Comparison of ENCODE assay signal across 7 cellular contexts in genomic region chr7:158151273-158151672, GRCh38.
DNase-seq lines count a peak whose midpoint lies in the region; ATAC-seq and TF ChIP-seq lines count a peak whose summit lies in the region.
"Not testable (repeated sequence)": the region's sequence is repeated elsewhere in the genome, so short reads cannot be mapped to it uniquely, and the experiment has no call there.

No MANE protein-coding gene starts in this region.

- RAD21 ChIA-PET in HCT116 (lab: Charles Lee; ENCODE audit: low non-redundant PET in 1 of 2, low total read pairs in 2 of 2, uncharacterized antibody in 2 of 2, unreplicated experiment in 2 of 2), result not testable (repeated sequence)

- not testable (repeated sequence) for H3K36me3 Mint-ChIP-seq in activated CD4-positive, alpha-beta T cell treated with anti-CD3 and anti-CD28 coated beads for 36 hours (ENCODE audit: low read depth)

- CTCF ChIA-PET in HCT116 (lab: Charles Lee); activated CD4-positive, alpha-beta T cell treated with anti-CD3 and anti-CD28 coated beads for 36 hours (lab: Charles Lee): not testable (repeated sequence)

- not testable (repeated sequence) for TF ChIP-seq EP300 in ovary (IDR thresholded peaks at IDR 0.05)

- not testable (repeated sequence) for H2AFZ ChIP-seq in HCT116 (ENCODE audit: low read depth, low read length, poor library complexity, severe bottlenecking)

- WGBS in ovary, 3 donors, result 57 to 68% (median 66%) methylated on average over 15 to 17 of the region's 17 CpGs

- not testable (repeated sequence) for H3K27me3 Mint-ChIP-seq in activated CD4-positive, alpha-beta T cell treated with anti-CD3 and anti-CD28 coated beads for 36 hours

- H3K27ac Mint-ChIP-seq in activated CD4-positive, alpha-beta T cell treated with anti-CD3 and anti-CD28 coated beads for 36 hours, result not testable (repeated sequence)

- peaks cover 10% of the 10 kb centered on the region for H3K27me3 ChIP-seq in HCT116 (ENCODE audit: insufficient read depth, low read length)
- not testable (repeated sequence) for H3K27me3 ChIP-seq in ovary

- H3K9me3 Mint-ChIP-seq in activated CD4-positive, alpha-beta T cell treated with anti-CD3 and anti-CD28 coated beads for 36 hours (ENCODE audit: low read depth), result not testable (repeated sequence)

- not testable (repeated sequence) for H3K4me1 ChIP-seq in HCT116 (ENCODE audit: control insufficient read depth in 1 of 2, insufficient read depth in 2 of 2, low read length in 2 of 2); ovary (ENCODE audit: insufficient read depth)

- DNase-seq in HCT116 (ENCODE audit: low read depth, low spot score) (peak; percentile 100), cardiac septum (ENCODE audit: low spot score) (peak; percentile 93), ovary (peak; percentile 27 to 71 (median 41))
- DNase-seq in activated CD4-positive, alpha-beta T cell treated with anti-CD3 and anti-CD28 coated beads for 36 hours, result peak; percentile 13
- DNase-seq in activated T-helper 1 cell treated with anti-CD3 and anti-CD28 coated beads, Interleukin-2, amount 50 U/mL, for 16 hours (ENCODE audit: low read depth in 1 of 2, low spot score in 1 of 2), result peak; percentile 26 to 28
- peak; percentile 3 for DNase-seq in stimulated activated CD8-positive, alpha-beta memory T cell treated with anti-CD3 and anti-CD28 coated beads, Interleukin-12 subunit alpha, Interleukin-12 subunit beta, amount 100 ng/mL, for 4 hours (ENCODE audit: low read depth)

- intact Hi-C loops in HCT116 (cut with micrococcal nuclease); activated CD4-positive, alpha-beta T cell treated with anti-CD3 and anti-CD28 coated beads for 36 hours (cut with DNase I, micrococcal nuclease); cardiac septum (cut with DNase I); ovary (cut with DNase I): not testable (repeated sequence)

- not testable (repeated sequence) for H3K9ac ChIP-seq in HCT116 (ENCODE audit: low read length)

- H3K4me1 Mint-ChIP-seq in activated CD4-positive, alpha-beta T cell treated with anti-CD3 and anti-CD28 coated beads for 36 hours, result not testable (repeated sequence)

- ATAC-seq in HCT116, result peak; percentile 100
- not testable (repeated sequence) for ATAC-seq in activated CD4-positive, alpha-beta T cell treated with anti-CD3 and anti-CD28 coated beads for 36 hours

- TF ChIP-seq CTCF in HCT116 (IDR thresholded peaks at IDR 0.05 in 2 of 3, conservative IDR thresholded peaks at IDR 0.05 in 1 of 3; ENCODE audit: borderline replicate concordance in 1 of 3, insufficient read depth in 1 of 3, low read depth in 2 of 3, low read length in 2 of 3); ovary (IDR thresholded peaks at IDR 0.05): not testable (repeated sequence)

- H3K4me3 ChIP-seq in HCT116 (replicated peaks in 1 of 2; ENCODE audit: low read depth in 1 of 2, low read length in 2 of 2), result peak overlapping the region; percentile 11 to 31; a peak in 3 of 4 replicates
- H3K4me3 ChIP-seq in ovary, result not testable (repeated sequence)

- H3K9me2 ChIP-seq in HCT116 (ENCODE audit: insufficient read depth), result not testable (repeated sequence)

- H3K9me3 ChIP-seq in HCT116 (ENCODE audit: control insufficient read depth in 1 of 2, insufficient read depth in 1 of 2, low read depth in 1 of 2, low read length in 2 of 2), result peaks cover 13 to 15% of the 10 kb centered on the region in 2 experiments; a peak in 3 of 4 replicates
- H3K9me3 ChIP-seq in ovary, result not testable (repeated sequence)

- not testable (repeated sequence) for H4K20me1 ChIP-seq in HCT116 (ENCODE audit: insufficient read depth)

- not testable (repeated sequence) for TF ChIP-seq POLR2A in HCT116 (IDR thresholded peaks at IDR 0.05; ENCODE audit: borderline replicate concordance, extremely low read depth, insufficient read depth, insufficient read length); ovary (IDR thresholded peaks at IDR 0.05)

- not testable (repeated sequence) for H3K4me3 Mint-ChIP-seq in activated CD4-positive, alpha-beta T cell treated with anti-CD3 and anti-CD28 coated beads for 36 hours

- BruUV-seq in HCT116 (replicated peaks; lab: Mats Ljungman, UMichigan), result TSS peak; percentile 97

- not testable (repeated sequence) for H3K27ac ChIP-seq in HCT116 (ENCODE audit: low read depth, low read length); ovary
- H3K27ac ChIP-seq in cingulate gyrus (ENCODE audit: low read depth, low read length), result peak overlapping the region; percentile 24

- not testable (repeated sequence) for TF ChIP-seq RAD21 in HCT116 (IDR thresholded peaks at IDR 0.05; ENCODE audit: low read depth)

- H3K36me3 ChIP-seq in HCT116 (ENCODE audit: control insufficient read depth in 1 of 2, insufficient read depth in 2 of 2, low read length in 2 of 2); ovary: not testable (repeated sequence)

- H3K4me2 ChIP-seq in HCT116 (ENCODE audit: low read length), result peak overlapping the region; percentile 22

- POLR2A ChIA-PET in HCT116 (lab: Charles Lee); activated CD4-positive, alpha-beta T cell treated with anti-CD3 and anti-CD28 coated beads for 36 hours (lab: Charles Lee): not testable (repeated sequence)

- not testable (repeated sequence) for H3K79me2 ChIP-seq in HCT116 (ENCODE audit: insufficient read depth, low read length)

TF ChIP-seq in HCT116, 20 proteins besides CTCF, POLR2A, EP300 and RAD21:
- TF ChIP-seq POLR2AphosphoS5 (IDR thresholded peaks at IDR 0.05; ENCODE audit: low read depth, low read length), result peak; percentile 51
- TF ChIP-seq EGR1 (IDR thresholded peaks at IDR 0.05; ENCODE audit: low read depth), result peak; percentile 50; the same call in 1 of the 2 replicates
- TF ChIP-seq EZH2phosphoT487 (IDR thresholded peaks at IDR 0.05; ENCODE audit: borderline replicate concordance), result peak; percentile 100
- TF ChIP-seq EZH2 (IDR thresholded peaks at IDR 0.05), result peak; percentile 100

Comparison
In these comparisons a context has a peak if more than half of its experiments do, and no peak if none do; other contexts are left out.
1. DNase-seq: peak in every context shown above with its lines; median percentile 100 in HCT116; 93 in cardiac septum; 41 in ovary; 27 in activated T-helper 1 cell treated with anti-CD3 and anti-CD28 coated beads, Interleukin-2, amount 50 U/mL, for 16 hours; 13 in activated CD4-positive, alpha-beta T cell treated with anti-CD3 and anti-CD28 coated beads for 36 hours; 3 in stimulated activated CD8-positive, alpha-beta memory T cell treated with anti-CD3 and anti-CD28 coated beads, Interleukin-12 subunit alpha, Interleukin-12 subunit beta, amount 100 ng/mL, for 4 hours.